In genomic region chr4:128285085-128286023, GRCh38 we compare ENCODE assay signal across 8 cellular contexts. TPM values are rescaled to one million over a fixed set of nuclear protein-coding genes. Genes with fewer than 3 reads are reported as not detected.
DNase-seq lines count a peak whose midpoint lies in the region; ATAC-seq and TF ChIP-seq lines count a peak whose summit lies in the region.

No MANE protein-coding gene starts in this region.

- no peak overlapping the region for H3K27ac ChIP-seq in CD8-positive, alpha-beta memory T cell (ENCODE audit: low read depth, low read length)
- peak overlapping the region in 1 of 2 donors; percentile 0 for H3K27ac ChIP-seq in coronary artery

- H3K36me3 Mint-ChIP-seq in CD8-positive, alpha-beta memory T cell = peaks cover 0 to 20% (median 1%) of the 10 kb centered on the region in 3 donors
- H3K36me3 Mint-ChIP-seq in nephron (ENCODE audit: low read depth) = peaks cover 44% of the 10 kb centered on the region

- no peak for DNase-seq in CD8-positive, alpha-beta memory T cell
- DNase-seq in MG63 (peak; percentile 42), coronary artery (ENCODE audit: low spot score) (no peak), ureter (ENCODE audit: low spot score) (no peak), SHP77 treated with DMSO at 0.1 percent for 48 hours (lab: John Stamatoyannopoulos, UW) (no peak), NCI-H128 (lab: John Stamatoyannopoulos, UW; ENCODE audit: unreplicated experiment) (no peak)

- no peaks in the 10 kb centered on the region for H3K9me3 Mint-ChIP-seq in CD8-positive, alpha-beta memory T cell
- H3K9me3 Mint-ChIP-seq in nephron = no peaks in the 10 kb centered on the region

- peaks cover 30% of the 10 kb centered on the region for H3K4me1 ChIP-seq in CD8-positive, alpha-beta memory T cell (ENCODE audit: insufficient read depth, low read length)

- CTCF ChIA-PET in CD8-positive, alpha-beta memory T cell (lab: Charles Lee) = interaction anchor here (0.8 kb wide), 1 partner anchor 808 kb away, joined by 3 read pairs; the partner anchor contains the start of gene SCLT1

- no peak for TF ChIP-seq CTCF in coronary artery (IDR thresholded peaks at IDR 0.05)
- TF ChIP-seq CTCF in nephron (IDR thresholded peaks at IDR 0.05; ENCODE audit: unreplicated experiment in 3 of 3) = no peak

- H3K4me3 ChIP-seq in CD8-positive, alpha-beta memory T cell (ENCODE audit: low read length) = no peak overlapping the region
- H3K4me3 ChIP-seq in MG63 = peak overlapping the region; percentile 56
- H3K4me3 ChIP-seq in coronary artery = peak overlapping the region; percentile 99

- POLR2A ChIA-PET in CD8-positive, alpha-beta memory T cell (lab: Charles Lee) = no interaction called here

- H3K4me1 Mint-ChIP-seq in CD8-positive, alpha-beta memory T cell = peaks cover 55 to 71% (median 69%) of the 10 kb centered on the region in 3 donors
- H3K4me1 Mint-ChIP-seq in nephron = peaks cover 32% of the 10 kb centered on the region

- no peaks in the 10 kb centered on the region for H3K9me3 ChIP-seq in CD8-positive, alpha-beta memory T cell (ENCODE audit: low read length)
- H3K9me3 ChIP-seq in MG63 = peaks cover 3% of the 10 kb centered on the region; the same call in 1 of the 2 replicates

- H3K27me3 ChIP-seq in CD8-positive, alpha-beta memory T cell (ENCODE audit: insufficient read depth, low read length, poor library complexity, severe bottlenecking) = no peaks in the 10 kb centered on the region
- H3K27me3 ChIP-seq in MG63 = no peaks in the 10 kb centered on the region

- no peaks in the 10 kb centered on the region for H3K27me3 Mint-ChIP-seq in CD8-positive, alpha-beta memory T cell
- H3K27me3 Mint-ChIP-seq in nephron (ENCODE audit: low read depth) = no peaks in the 10 kb centered on the region

- H3K4me3 Mint-ChIP-seq in CD8-positive, alpha-beta memory T cell = peak overlapping the region; percentile 22 to 90 (median 79)
- peak overlapping the region; percentile 96 to 98 (median 98) for H3K4me3 Mint-ChIP-seq in nephron

- ATAC-seq in GM21390 (IDR thresholded peaks at IDR 0.05; ENCODE audit: unreplicated experiment) = no peak

- peak overlapping the region in 2 of 8 donors; percentile 86 to 97 for H3K27ac Mint-ChIP-seq in CD8-positive, alpha-beta memory T cell
- H3K27ac Mint-ChIP-seq in nephron = peak overlapping the region; percentile 61 to 94 (median 90)

- no peaks in the 10 kb centered on the region for H3K36me3 ChIP-seq in CD8-positive, alpha-beta memory T cell (ENCODE audit: insufficient read depth, low read length)
- H3K36me3 ChIP-seq in MG63 = peaks cover 54% of the 10 kb centered on the region

RNA-seq across cellular contexts. Expression of gene PGRMC2, which starts 2.3 kb away (rescaled TPM):
- 10 to 100 TPM; 36.9 to 40.5 TPM for total RNA-seq in CD8-positive, alpha-beta memory T cell
- polyA plus RNA-seq in CD8-positive, alpha-beta memory T cell = 23.6 TPM
- 40.0 and 104 TPM in 2 replicates for total RNA-seq in MG63 (2014; rRNA removed; shearing (Covaris generic); ENCODE audit: low replicate concordance)
- total RNA-seq in ureter = 80.5 TPM
